ENCODE assay signal across 8 cellular contexts in genomic region chr1:11979818-11980675, GRCh38. TPM values are rescaled to one million over a fixed set of nuclear protein-coding genes. Genes with fewer than 3 reads are reported as not detected.
DNase-seq lines count a peak whose midpoint lies in the region; ATAC-seq and TF ChIP-seq lines count a peak whose summit lies in the region.

Gene MFN2 (plus strand): TSS chr1:11980444. CDS start chr1:11989169, 8,725 bp downstream.

- no peaks in the 10 kb centered on the region for H3K9me3 Mint-ChIP-seq in activated CD4-positive, alpha-beta T cell treated with anti-CD3 and anti-CD28 coated beads, Interleukin-2, amount 10 ng/mL, durations not matched to agents 24 days and 14 days

- peak within 1 kb of the TSS; percentile 85 for H3K27ac Mint-ChIP-seq in activated CD4-positive, alpha-beta T cell treated with anti-CD3 and anti-CD28 coated beads, Interleukin-2, amount 10 ng/mL, durations not matched to agents 24 days and 14 days

- peak within 1 kb of the TSS; percentile 85 for H3K4me3 Mint-ChIP-seq in activated CD4-positive, alpha-beta T cell treated with anti-CD3 and anti-CD28 coated beads, Interleukin-2, amount 10 ng/mL, durations not matched to agents 24 days and 14 days

- H3K4me3 ChIP-seq in BJ (ENCODE audit: low read depth, low read length): peak within 1 kb of the TSS; percentile 78
- H3K4me3 ChIP-seq in coronary artery: peak within 1 kb of the TSS; percentile 96

- peaks cover 26% of the 10 kb centered on the region for H3K36me3 Mint-ChIP-seq in activated CD4-positive, alpha-beta T cell treated with anti-CD3 and anti-CD28 coated beads, Interleukin-2, amount 10 ng/mL, durations not matched to agents 24 days and 14 days (ENCODE audit: low read depth)

- H3K36me3 ChIP-seq in BJ (ENCODE audit: control insufficient read depth, insufficient read depth, low read length): peaks cover 10% of the 10 kb centered on the region

- DNase-seq in BJ (ENCODE audit: low read depth) (peak; percentile 79), NCI-H526 treated with DMSO at 0.1 percent for 48 hours (lab: John Stamatoyannopoulos, UW) (peak; percentile 93), coronary artery (ENCODE audit: low spot score) (peak; percentile 97), left colon (peak; percentile 97 to 98)
- DNase-seq in activated CD4-positive, alpha-beta T cell treated with anti-CD3 and anti-CD28 coated beads, Interleukin-2, amount 10 ng/mL, durations not matched to agents 24 days and 14 days: peak; percentile 98
- DNase-seq in stimulated activated CD4-positive, alpha-beta T cell treated with anti-CD3 and anti-CD28 coated beads, Interleukin-1b, Interleukin-23, amount 100 ng/mL, for 48 hours: peak; percentile 95

- intact Hi-C loops in activated CD4-positive, alpha-beta T cell treated with anti-CD3 and anti-CD28 coated beads, Interleukin-2, amount 10 ng/mL, durations not matched to agents 24 days and 14 days (cut with micrococcal nuclease): loop anchor here (1.0 to 2.0 kb wide), 5 partner anchors 39 to 174 kb away; partner anchors contain the start of genes CLCN6, KIAA2013, MIIP and PLOD1
- intact Hi-C loops in left colon (cut with DNase I, micrococcal nuclease): loop anchor here in 1 of 2 donors (10.0 kb wide), 1 partner anchor 75 kb away; no protein-coding TSS in a partner anchor

- TF ChIP-seq CTCF in BJ (IDR thresholded peaks at IDR 0.05; ENCODE audit: insufficient read depth, low read depth, low read length) (no peak), coronary artery (IDR thresholded peaks at IDR 0.05) (no peak)

- no peaks in the 10 kb centered on the region for H3K27me3 Mint-ChIP-seq in activated CD4-positive, alpha-beta T cell treated with anti-CD3 and anti-CD28 coated beads, Interleukin-2, amount 10 ng/mL, durations not matched to agents 24 days and 14 days

- peaks cover 29% of the 10 kb centered on the region for H3K4me1 Mint-ChIP-seq in activated CD4-positive, alpha-beta T cell treated with anti-CD3 and anti-CD28 coated beads, Interleukin-2, amount 10 ng/mL, durations not matched to agents 24 days and 14 days

- peak within 1 kb of the TSS; percentile 84 to 97 for H3K27ac ChIP-seq in coronary artery

- POLR2A ChIA-PET in BJ (lab: Charles Lee): interaction anchor here (0.5 to 1.2 kb wide), 2 partner anchors 50 to 71 kb away, joined by 3 to 7 read pairs; no protein-coding TSS in a partner anchor

- ATAC-seq in GM19324 (IDR thresholded peaks at IDR 0.05; ENCODE audit: low FRiP score, unreplicated experiment) (peak; percentile 93), HG03469 (IDR thresholded peaks at IDR 0.05; ENCODE audit: unreplicated experiment) (peak; percentile 73), left colon (peak; percentile 88)

- CTCF ChIA-PET in BJ (lab: Yijun Ruan, JAX): interaction anchor here (0.6 to 1.5 kb wide), 2 partner anchors 12 to 25 kb away, joined by 3 read pairs; no protein-coding TSS in a partner anchor

- no peaks in the 10 kb centered on the region for H3K27me3 ChIP-seq in BJ (ENCODE audit: control insufficient read depth, insufficient read depth, low read length)

RNA-seq across cellular contexts. Expression of gene MFN2, which starts in this region (rescaled TPM):
- polyA plus RNA-seq in BJ (2011; rRNA removed): 47.5 and 62.5 TPM in 2 replicates
- polyA minus RNA-seq in BJ (2011; rRNA and poly(A)+ RNA removed): 38.7 and 54.1 TPM in 2 replicates
- 84.6 and 88.7 TPM in 2 replicates for total RNA-seq in activated CD4-positive, alpha-beta T cell treated with anti-CD3 and anti-CD28 coated beads, Interleukin-2, amount 10 ng/mL, durations not matched to agents 24 days and 14 days
- total RNA-seq in left colon: 10 to 100 TPM; 93.9 to 99.6 TPM

Comparison
In these comparisons a context has a peak if more than half of its experiments do, and no peak if none do; other contexts are left out.
1. Peak in every context shown above with its lines: DNase-seq, ATAC-seq, H3K4me3 ChIP-seq and H3K27ac ChIP-seq.